In the genomic region with DNA sequence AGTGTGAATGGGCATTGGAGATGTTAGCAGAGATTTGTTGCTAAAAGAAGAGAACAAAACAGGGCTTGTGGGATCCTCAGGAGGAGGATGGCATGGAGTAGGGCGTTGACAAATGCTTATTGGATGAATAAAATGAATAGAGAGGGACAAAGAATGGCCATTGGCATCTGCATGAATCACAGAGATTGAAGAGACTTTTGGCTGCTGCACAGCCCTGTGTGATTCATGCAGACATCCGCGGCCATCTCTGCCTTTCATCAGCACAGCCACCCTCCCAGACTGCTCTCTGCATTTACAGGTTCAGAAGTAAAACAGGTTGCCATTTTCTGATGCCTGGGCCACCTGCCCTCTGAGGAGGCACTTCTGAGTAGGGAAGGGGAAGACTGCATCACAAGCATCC, we compare ENCODE assay signal across 2 cellular contexts.
TF ChIP-seq lines count a peak whose summit lies in the region.

No MANE protein-coding gene starts in this region.

TF ChIP-seq in SK-N-SH treated with all-trans-retinoic acid at 6 μM for 48 hours, 23 proteins besides CTCF, POLR2A, EP300 and RAD21 (continued from another document):
- no peak for TF ChIP-seq ZNF70 (CRISPR knock-in tag; IDR thresholded peaks at IDR 0.05)
- TF ChIP-seq OSR1 (CRISPR knock-in tag; IDR thresholded peaks at IDR 0.05): no peak
- TF ChIP-seq, protein P1, sequence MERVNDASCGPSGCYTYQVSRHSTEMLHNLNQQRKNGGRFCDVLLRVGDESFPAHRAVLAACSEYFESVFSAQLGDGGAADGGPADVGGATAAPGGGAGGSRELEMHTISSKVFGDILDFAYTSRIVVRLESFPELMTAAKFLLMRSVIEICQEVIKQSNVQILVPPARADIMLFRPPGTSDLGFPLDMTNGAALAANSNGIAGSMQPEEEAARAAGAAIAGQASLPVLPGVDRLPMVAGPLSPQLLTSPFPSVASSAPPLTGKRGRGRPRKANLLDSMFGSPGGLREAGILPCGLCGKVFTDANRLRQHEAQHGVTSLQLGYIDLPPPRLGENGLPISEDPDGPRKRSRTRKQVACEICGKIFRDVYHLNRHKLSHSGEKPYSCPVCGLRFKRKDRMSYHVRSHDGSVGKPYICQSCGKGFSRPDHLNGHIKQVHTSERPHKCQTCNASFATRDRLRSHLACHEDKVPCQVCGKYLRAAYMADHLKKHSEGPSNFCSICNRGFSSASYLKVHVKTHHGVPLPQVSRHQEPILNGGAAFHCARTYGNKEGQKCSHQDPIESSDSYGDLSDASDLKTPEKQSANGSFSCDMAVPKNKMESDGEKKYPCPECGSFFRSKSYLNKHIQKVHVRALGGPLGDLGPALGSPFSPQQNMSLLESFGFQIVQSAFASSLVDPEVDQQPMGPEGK (CRISPR knock-in tag; IDR thresholded peaks at IDR 0.05; ENCODE audit: borderline replicate concordance): no peak
- TF ChIP-seq, protein P2, sequence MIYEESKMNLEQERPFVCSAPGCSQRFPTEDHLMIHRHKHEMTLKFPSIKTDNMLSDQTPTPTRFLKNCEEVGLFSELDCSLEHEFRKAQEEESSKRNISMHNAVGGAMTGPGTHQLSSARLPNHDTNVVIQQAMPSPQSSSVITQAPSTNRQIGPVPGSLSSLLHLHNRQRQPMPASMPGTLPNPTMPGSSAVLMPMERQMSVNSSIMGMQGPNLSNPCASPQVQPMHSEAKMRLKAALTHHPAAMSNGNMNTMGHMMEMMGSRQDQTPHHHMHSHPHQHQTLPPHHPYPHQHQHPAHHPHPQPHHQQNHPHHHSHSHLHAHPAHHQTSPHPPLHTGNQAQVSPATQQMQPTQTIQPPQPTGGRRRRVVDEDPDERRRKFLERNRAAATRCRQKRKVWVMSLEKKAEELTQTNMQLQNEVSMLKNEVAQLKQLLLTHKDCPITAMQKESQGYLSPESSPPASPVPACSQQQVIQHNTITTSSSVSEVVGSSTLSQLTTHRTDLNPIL (CRISPR knock-in tag; IDR thresholded peaks at IDR 0.05; ENCODE audit: low read depth): no peak
- no peak for TF ChIP-seq ESRRG (CRISPR knock-in tag; IDR thresholded peaks at IDR 0.05)
- no peak for TF ChIP-seq SNAI2 (CRISPR knock-in tag; IDR thresholded peaks at IDR 0.05)

TF ChIP-seq in SK-N-SH, 30 proteins besides CTCF, POLR2A, EP300 and RAD21 (continued from another document):
- TF ChIP-seq MEF2A (IDR thresholded peaks at IDR 0.05; ENCODE audit: borderline replicate concordance, low read depth): no peak
- no peak for TF ChIP-seq NFIC (IDR thresholded peaks at IDR 0.05; ENCODE audit: borderline replicate concordance)
- no peak for TF ChIP-seq TAF1 (IDR thresholded peaks at IDR 0.05; ENCODE audit: borderline replicate concordance, low read depth, low read length)
- TF ChIP-seq REST (IDR thresholded peaks at IDR 0.05; ENCODE audit: low read depth, low read length): no peak
- TF ChIP-seq GATA2 (CRISPR knock-in tag; IDR thresholded peaks at IDR 0.05): no peak
- TF ChIP-seq USF1 (IDR thresholded peaks at IDR 0.05; ENCODE audit: borderline replicate concordance, low read depth): no peak
- TF ChIP-seq RFX5 (IDR thresholded peaks at IDR 0.05; ENCODE audit: low read length): no peak
- TF ChIP-seq CHD2 (IDR thresholded peaks at IDR 0.05; ENCODE audit: low read length, partially characterized antibody): no peak
- TF ChIP-seq FOSL2 (IDR thresholded peaks at IDR 0.05; ENCODE audit: borderline replicate concordance, low read depth): no peak
- TF ChIP-seq MXI1 (IDR thresholded peaks at IDR 0.05; ENCODE audit: low read depth, low read length): no peak
- TF ChIP-seq FOXM1 (IDR thresholded peaks at IDR 0.05; ENCODE audit: low read depth): no peak
- no peak for TF ChIP-seq FOXJ3 (CRISPR knock-in tag; IDR thresholded peaks at IDR 0.05)
- TF ChIP-seq TCF12 (IDR thresholded peaks at IDR 0.05): no peak
- no peak for TF ChIP-seq POLR2AphosphoS5 (IDR thresholded peaks at IDR 0.05; ENCODE audit: low read depth, low read length)
- no peak for TF ChIP-seq SIN3A (IDR thresholded peaks at IDR 0.05; ENCODE audit: borderline replicate concordance, low read depth, low read length)
- TF ChIP-seq NRF1 (IDR thresholded peaks at IDR 0.05; ENCODE audit: low read depth, low read length): no peak
- TF ChIP-seq RXRA (IDR thresholded peaks at IDR 0.05; ENCODE audit: borderline replicate concordance, low read depth): no peak
